Comparison of ENCODE assay signal across 21 cellular contexts in genomic region chr6:38501931-38502330, GRCh38.
DNase-seq lines count a peak whose midpoint lies in the region; ATAC-seq and TF ChIP-seq lines count a peak whose summit lies in the region.
"Had no signal": no experiment of that assay in that cellular context is flagged by ENCODE, and none has a peak within 500 bp of the region (broad histone marks: within the 10 kb centered on the region; RNA-seq: fewer than 3 reads in every experiment).

No MANE protein-coding gene starts in this region.

- no peaks in the 10 kb centered on the region for H4K20me1 ChIP-seq in DND-41 (ENCODE audit: insufficient read depth, low read length)

- H3K4me3 ChIP-seq in DND-41 (ENCODE audit: low read depth in 1 of 2, low read length in 2 of 2): no peak overlapping the region
- H3K4me3 ChIP-seq in SJCRH30: no peak overlapping the region
- H3K4me3 ChIP-seq: breast epithelium, colonic mucosa, ovary, right atrium auricular region had no signal

- H3K9me3 ChIP-seq in DND-41 (ENCODE audit: insufficient read depth, low read length, severe bottlenecking) (no peaks in the 10 kb centered on the region), SJCRH30 (replicated peaks) (no peaks in the 10 kb centered on the region)
- H3K9me3 ChIP-seq: breast epithelium, colonic mucosa, ovary, right atrium auricular region had no signal

- no peak overlapping the region for H3K4me2 ChIP-seq in DND-41 (ENCODE audit: insufficient read depth, low read length)

- H3K79me2 ChIP-seq in DND-41 (ENCODE audit: insufficient read depth, low read length): no peaks in the 10 kb centered on the region

- TF ChIP-seq CTCF in DND-41 (IDR thresholded peaks at IDR 0.05; ENCODE audit: borderline replicate concordance, extremely low read depth, low read length, poor library complexity, severe bottlenecking): no peak
- TF ChIP-seq CTCF in GM10266 (IDR thresholded peaks at IDR 0.05; ENCODE audit: control insufficient read depth, insufficient read depth, low read depth, missing control alignments): no peak

- H3K27me3 ChIP-seq in DND-41 (ENCODE audit: insufficient read depth, low read length, poor library complexity) (no peaks in the 10 kb centered on the region), SJCRH30 (no peaks in the 10 kb centered on the region)
- H3K27me3 ChIP-seq: breast epithelium, colonic mucosa, ovary, right atrium auricular region had no signal

- no peak overlapping the region for H3K9ac ChIP-seq in DND-41 (ENCODE audit: low read depth, low read length)

- H3K36me3 ChIP-seq in DND-41 (ENCODE audit: insufficient read depth, low read length) (no peaks in the 10 kb centered on the region), SJCRH30 (no peaks in the 10 kb centered on the region)
- H3K36me3 ChIP-seq: breast epithelium, colonic mucosa, ovary, right atrium auricular region had no signal

- H3K27ac ChIP-seq in DND-41 (ENCODE audit: low read length) (no peak overlapping the region), SJCRH30 (peak overlapping the region; percentile 63; the same call in 1 of the 2 replicates)
- H3K27ac ChIP-seq: breast epithelium, colonic mucosa, ovary, right atrium auricular region had no signal

- H3K4me1 ChIP-seq in DND-41 (ENCODE audit: insufficient read depth, low read length): peaks cover 4% of the 10 kb centered on the region; the same call in 1 of the 2 replicates
- H3K4me1 ChIP-seq in SJCRH30: peaks cover 33% of the 10 kb centered on the region
- H3K4me1 ChIP-seq: breast epithelium, colonic mucosa had no signal

- DNase-seq in NCI-H1417 (lab: John Stamatoyannopoulos, UW): peak in 2 of 3 experiments; percentile 50 to 64
- no peak for DNase-seq in NCI-H1417 treated with DMSO at 0.1 percent for 48 hours (lab: John Stamatoyannopoulos, UW)
- DNase-seq in DND-41: peak; percentile 43
- DNase-seq in NCI-H2171 treated with DMSO at 0.1 percent for 48 hours (lab: John Stamatoyannopoulos, UW): peak; percentile 95
- DNase-seq in SJCRH30: peak; percentile 86 to 92
- no peak for DNase-seq in RPMI8226
- no peak for DNase-seq in GM10266 (ENCODE audit: extremely low spot score)
- DNase-seq: activated gamma-delta T cell treated with Interleukin-2 at 50 U/mL for 16 hours; activated T-cell treated with anti-CD3 and anti-CD28 coated beads, Interleukin-2, amount 50 U/mL, for 1 hour; colonic mucosa; endodermal cell; Karpas-422; NCI-H226; ovary; SIG-M5; stimulated activated CD4-positive, alpha-beta T cell treated with anti-CD3 and anti-CD28 coated beads, Interleukin-4, amount 100 ng/mL, for 24 hours; stimulated activated naive CD4-positive, alpha-beta T cell treated with Interleukin-2 at 50 U/mL for 16 hours; T-helper 1 cell had no signal

- H2AFZ ChIP-seq in DND-41 (ENCODE audit: low read depth, low read length): no peak overlapping the region

- ATAC-seq in DND-41 (ENCODE audit: insufficient read depth, low read depth): 0 out of 3 replicates have a peak, but pooled peaks have one; percentile 22
- no peak for ATAC-seq in HG03439 (IDR thresholded peaks at IDR 0.05; ENCODE audit: unreplicated experiment)

Comparison
In these comparisons a context has a peak if more than half of its experiments do, and no peak if none do; other contexts are left out.
1. DNase-seq: peak in NCI-H1417 (2 of 3), DND-41 (single experiment), NCI-H2171 treated with DMSO at 0.1 percent for 48 hours (single experiment) and SJCRH30 (2 of 2); none in NCI-H1417 treated with DMSO at 0.1 percent for 48 hours (single experiment), RPMI8226 (single experiment) and GM10266 (single experiment).